Comparison of ENCODE assay signal across 19 cellular contexts in genomic region chr5:164073013-164073535, GRCh38.
"Had no signal": no experiment of that assay in that cellular context is flagged by ENCODE, and none has a peak within 500 bp of the region (broad histone marks: within the 10 kb centered on the region; RNA-seq: fewer than 3 reads in every experiment).

No MANE protein-coding gene starts in this region.

- H3K36me3 ChIP-seq: heart left ventricle, neutrophil, thoracic aorta, transverse colon had no signal

- FAIRE-seq: endothelial cell of umbilical vein, frontal cortex, islet of Langerhans had no signal

- DNase-seq: effector CD4-positive, alpha-beta T cell; endodermal cell; erythroblast; heart left ventricle; hippocampal formation; kidney glomerular epithelial cell; naive thymus-derived CD8-positive, alpha-beta T cell; stimulated activated CD4-positive, alpha-beta T cell treated with anti-CD3 and anti-CD28 coated beads, Interleukin-2, amount 100 ng/mL, for 24 hours; stimulated activated CD4-positive, alpha-beta T cell treated with anti-CD3 and anti-CD28 coated beads, Interleukin-4, amount 100 ng/mL, for 4 hours; stimulated activated naive B cell treated with anti-CD40 and anti-IgM and Interleukin-4, amounts not matched to agents 10 μg/mL and 1 μg/mL and 100 μg/mL, for 72 hours; stimulated activated naive CD8-positive, alpha-beta T cell treated with anti-CD3 and anti-CD28 coated beads, Interleukin-15, amount 100 ng/mL, for 72 hours; transverse colon had no signal

- H3K9me3 ChIP-seq: neutrophil, thoracic aorta, transverse colon had no signal

- H3K4me3 ChIP-seq: coronary artery, heart left ventricle, thoracic aorta, transverse colon had no signal

- H3K27ac ChIP-seq: coronary artery, heart left ventricle, neutrophil, thoracic aorta, transverse colon had no signal

- H3K27me3 ChIP-seq: heart left ventricle, neutrophil, transverse colon had no signal

- ATAC-seq: heart left ventricle; naive thymus-derived CD8-positive, alpha-beta T cell; sciatic nerve; stimulated activated naive B cell treated with anti-CD40 and anti-IgM and Interleukin-4, amounts not matched to agents 10 μg/mL and 1 μg/mL and 100 μg/mL, for 72 hours; stimulated activated naive CD8-positive, alpha-beta T cell treated with anti-CD3 and anti-CD28 coated beads, Interleukin-15, amount 100 ng/mL, for 72 hours had no signal

- H3K4me1 ChIP-seq: heart left ventricle, transverse colon had no signal
